25 cellular contexts compared by ENCODE assay signal in the genomic region with DNA sequence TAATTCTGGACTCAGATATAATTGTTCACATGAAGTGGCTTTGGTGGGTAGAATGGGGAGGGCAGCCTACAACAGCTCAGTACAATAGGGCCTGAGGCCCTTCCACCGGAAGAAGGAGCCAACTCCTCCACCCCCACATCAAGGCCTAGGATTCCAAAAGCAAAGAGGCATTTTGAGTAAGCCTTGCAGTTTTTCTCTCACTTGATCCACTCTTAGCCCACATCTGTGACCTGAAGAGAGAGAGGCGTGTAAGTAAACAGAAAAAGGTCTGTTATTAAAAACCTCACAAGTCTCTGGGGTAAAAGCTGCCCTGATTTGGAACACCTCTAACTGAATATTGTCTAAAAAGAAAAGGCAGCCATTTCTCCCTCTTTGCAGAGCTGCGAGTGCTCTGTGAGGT.
DNase-seq lines count a peak whose midpoint lies in the region; ATAC-seq, FAIRE-seq and TF ChIP-seq lines count a peak whose summit lies in the region.
"Had no signal": no experiment of that assay in that cellular context is flagged by ENCODE, and none has a peak within 500 bp of the region (broad histone marks: within the 10 kb centered on the region; RNA-seq: fewer than 3 reads in every experiment).

No MANE protein-coding gene starts in this region.

- FAIRE-seq in keratinocyte (lab: Jason Lieb, UNC), result no peak
- FAIRE-seq: A549, GM12878, K562 had no signal

- no peaks in the 10 kb centered on the region for H3K9me1 ChIP-seq in keratinocyte (ENCODE audit: control insufficient read depth, extremely low read depth, insufficient read depth, low read length)

- H3K4me2 ChIP-seq in DND-41 (ENCODE audit: insufficient read depth, low read length) (no peak overlapping the region), keratinocyte (ENCODE audit: control insufficient read depth, extremely low read depth, insufficient read depth, low read depth, low read length) (no peak overlapping the region)
- H3K4me2 ChIP-seq: A549 had no signal

- no peak overlapping the region for H3K4me3 ChIP-seq in DND-41 (ENCODE audit: low read depth in 1 of 2, low read length in 2 of 2)
- no peak overlapping the region for H3K4me3 ChIP-seq in keratinocyte (ENCODE audit: control insufficient read depth in 2 of 3, extremely low read depth in 1 of 3, insufficient read depth in 2 of 3, low read depth in 1 of 3, low read length in 3 of 3)
- H3K4me3 ChIP-seq in ovary, result no peak overlapping the region
- H3K4me3 ChIP-seq: A549, GM12878, K562, Peyer's patch, SJCRH30 had no signal

- peaks cover 0 to 5% of the 10 kb centered on the region in 2 donors for H3K9me3 Mint-ChIP-seq in stimulated activated naive CD8-positive, alpha-beta T cell treated with anti-CD3 and anti-CD28 coated beads, Interleukin-15, amount 100 ng/mL, for 72 hours
- H3K9me3 Mint-ChIP-seq: CD4-positive, alpha-beta T cell had no signal

- TF ChIP-seq EP300 in ovary (IDR thresholded peaks at IDR 0.05), result no peak

- 58 to 69% (median 60%) methylated on average over 3 of the region's 3 CpGs for WGBS in ovary, 3 donors

- no peak overlapping the region for H3K4me3 Mint-ChIP-seq in stimulated activated naive CD8-positive, alpha-beta T cell treated with anti-CD3 and anti-CD28 coated beads, Interleukin-15, amount 100 ng/mL, for 72 hours
- H3K4me3 Mint-ChIP-seq: CD4-positive, alpha-beta T cell had no signal

- DNase-seq in DND-41, result no peak
- DNase-seq in NCI-H69 (lab: John Stamatoyannopoulos, UW), result peak; percentile 50
- no peak for DNase-seq in keratinocyte (ENCODE audit: low read depth, low spot score)
- peak; percentile 9 for DNase-seq in renal cortical epithelial cell (ENCODE audit: low read depth)
- no peak for DNase-seq in stimulated activated naive CD4-positive, alpha-beta T cell treated with Interleukin-2 at 50 U/mL for 16 hours (lab: John Stamatoyannopoulos, UW)
- no peak for DNase-seq in ovary
- DNase-seq in stimulated activated naive CD8-positive, alpha-beta T cell treated with anti-CD3 and anti-CD28 coated beads, Interleukin-15, amount 100 ng/mL, for 72 hours, result no peak
- DNase-seq: BE2C; CD4-positive, alpha-beta T cell; COR-L47; DMS 273 treated with DMSO at 0.1 percent for 48 hours; DMS79 treated with DMSO at 0.1 percent for 48 hours; H7; NCI-H1092; NCI-H1436 treated with DMSO at 0.1 percent for 48 hours; NCI-H2029; NCI-H2171; NCI-H345; NCI-H524; Peyer's patch; SJCRH30 had no signal

- H3K27ac ChIP-seq in DND-41 (ENCODE audit: low read length) (no peak overlapping the region), keratinocyte (ENCODE audit: control insufficient read depth, insufficient read depth, low read length) (no peak overlapping the region), ovary (no peak overlapping the region)
- H3K27ac ChIP-seq: A549, Peyer's patch, SJCRH30 had no signal

- H3K27ac Mint-ChIP-seq in stimulated activated naive CD8-positive, alpha-beta T cell treated with anti-CD3 and anti-CD28 coated beads, Interleukin-15, amount 100 ng/mL, for 72 hours, result no peak overlapping the region
- H3K27ac Mint-ChIP-seq: CD4-positive, alpha-beta T cell had no signal

- H3K4me1 ChIP-seq in DND-41 (ENCODE audit: insufficient read depth, low read length), result no peaks in the 10 kb centered on the region
- no peaks in the 10 kb centered on the region for H3K4me1 ChIP-seq in keratinocyte (ENCODE audit: control insufficient read depth, extremely low read depth, insufficient read depth, low read length)
- peaks cover 1% of the 10 kb centered on the region for H3K4me1 ChIP-seq in ovary (ENCODE audit: insufficient read depth)
- H3K4me1 ChIP-seq: A549, BE2C, Peyer's patch, SJCRH30 had no signal

- no peaks in the 10 kb centered on the region for H3K36me3 ChIP-seq in DND-41 (ENCODE audit: insufficient read depth, low read length)
- H3K36me3 ChIP-seq in keratinocyte (ENCODE audit: control insufficient read depth in 2 of 2, extremely low read depth in 1 of 2, insufficient read depth in 2 of 2, low read length in 2 of 2), result no peaks in the 10 kb centered on the region
- H3K36me3 ChIP-seq in ovary, result no peaks in the 10 kb centered on the region
- H3K36me3 ChIP-seq: BE2C, Peyer's patch, SJCRH30 had no signal

- peaks cover 1% of the 10 kb centered on the region for H3K4me1 Mint-ChIP-seq in stimulated activated naive CD8-positive, alpha-beta T cell treated with anti-CD3 and anti-CD28 coated beads, Interleukin-15, amount 100 ng/mL, for 72 hours

- no peaks in the 10 kb centered on the region for H3K9me3 ChIP-seq in DND-41 (ENCODE audit: insufficient read depth, low read length, severe bottlenecking)
- no peaks in the 10 kb centered on the region for H3K9me3 ChIP-seq in keratinocyte (ENCODE audit: control insufficient read depth, low read depth, low read length)
- no peaks in the 10 kb centered on the region for H3K9me3 ChIP-seq in ovary
- H3K9me3 ChIP-seq: A549, BE2C, Peyer's patch, SJCRH30 had no signal

- no peaks in the 10 kb centered on the region for H4K20me1 ChIP-seq in DND-41 (ENCODE audit: insufficient read depth, low read length)
- H4K20me1 ChIP-seq in keratinocyte (ENCODE audit: control insufficient read depth, extremely low read depth, insufficient read depth, low read length), result no peaks in the 10 kb centered on the region

- TF ChIP-seq CTCF in DND-41 (IDR thresholded peaks at IDR 0.05; ENCODE audit: borderline replicate concordance, extremely low read depth, low read length, poor library complexity, severe bottlenecking), result no peak
- TF ChIP-seq CTCF in keratinocyte (optimal IDR thresholded peaks at IDR 0.05 in 1 of 3, IDR thresholded peaks at IDR 0.05 in 1 of 3, conservative IDR thresholded peaks at IDR 0.05 in 1 of 3; ENCODE audit: extremely low read depth in 1 of 3, insufficient read depth in 2 of 3, low read length in 3 of 3), result no peak
- TF ChIP-seq CTCF in ovary (IDR thresholded peaks at IDR 0.05), result no peak

- ATAC-seq in DND-41 (ENCODE audit: insufficient read depth, low read depth), result peak; percentile 49
- no peak for ATAC-seq in stimulated activated naive CD8-positive, alpha-beta T cell treated with anti-CD3 and anti-CD28 coated beads, Interleukin-15, amount 100 ng/mL, for 72 hours
- no peak for ATAC-seq in GM19023 (IDR thresholded peaks at IDR 0.05; ENCODE audit: unreplicated experiment)
- ATAC-seq: A549, GM12878, K562 had no signal

- dilution Hi-C loops in keratinocyte (cut with MboI; ENCODE audit: extremely low pct_ligation_motif_present, low sequenced_read_pairs), result no loop called here

- intact Hi-C loops in ovary (cut with DNase I), result no loop called here

- H3K79me2 ChIP-seq in DND-41 (ENCODE audit: insufficient read depth, low read length), result no peaks in the 10 kb centered on the region
- H3K79me2 ChIP-seq in keratinocyte (ENCODE audit: control insufficient read depth, insufficient read depth, low read length), result no peaks in the 10 kb centered on the region

- H3K27me3 ChIP-seq in DND-41 (ENCODE audit: insufficient read depth, low read length, poor library complexity) (no peaks in the 10 kb centered on the region), keratinocyte (ENCODE audit: control insufficient read depth, extremely low read depth, insufficient read depth, low read length) (no peaks in the 10 kb centered on the region), ovary (no peaks in the 10 kb centered on the region)
- H3K27me3 ChIP-seq: BE2C, Peyer's patch, SJCRH30 had no signal

- no peaks in the 10 kb centered on the region for H3K27me3 Mint-ChIP-seq in stimulated activated naive CD8-positive, alpha-beta T cell treated with anti-CD3 and anti-CD28 coated beads, Interleukin-15, amount 100 ng/mL, for 72 hours
- H3K27me3 Mint-ChIP-seq: CD4-positive, alpha-beta T cell had no signal

- H2AFZ ChIP-seq in DND-41 (ENCODE audit: low read depth, low read length), result no peak overlapping the region
- H2AFZ ChIP-seq in keratinocyte (ENCODE audit: control insufficient read depth, low read length), result peak overlapping the region; percentile 11

- TF ChIP-seq POLR2A in ovary (IDR thresholded peaks at IDR 0.05), result no peak

- H3K9ac ChIP-seq in DND-41 (ENCODE audit: low read depth, low read length) (no peak overlapping the region), keratinocyte (ENCODE audit: control insufficient read depth, extremely low read depth, insufficient read depth, low read length) (no peak overlapping the region)

Comparison
In these comparisons a context has a peak if more than half of its experiments do, and no peak if none do; other contexts are left out.
1. DNase-seq: peak in NCI-H69 (single experiment) and renal cortical epithelial cell (single experiment); none in DND-41 (single experiment), keratinocyte (single experiment), stimulated activated naive CD4-positive, alpha-beta T cell treated with Interleukin-2 at 50 U/mL for 16 hours (single experiment), ovary (0 of 5) and stimulated activated naive CD8-positive, alpha-beta T cell treated with anti-CD3 and anti-CD28 coated beads, Interleukin-15, amount 100 ng/mL, for 72 hours (0 of 2).